Comparison of ENCODE assay signal across 13 cellular contexts in genomic region chr4:25209702-25210101, GRCh38. TPM values are rescaled to one million over a fixed set of nuclear protein-coding genes. Genes with fewer than 3 reads are reported as not detected.
DNase-seq lines count a peak whose midpoint lies in the region; ATAC-seq and TF ChIP-seq lines count a peak whose summit lies in the region.
"Had no signal": no experiment of that assay in that cellular context is flagged by ENCODE, and none has a peak within 500 bp of the region (broad histone marks: within the 10 kb centered on the region; RNA-seq: fewer than 3 reads in every experiment).

No MANE protein-coding gene starts in this region.

- 0 out of 2 replicates have a peak overlapping the region, but pooled peaks have one; percentile 7 for H3K27ac ChIP-seq in HUES64 (ENCODE audit: low read depth, low read length)
- H3K27ac ChIP-seq in left lung = no peak overlapping the region
- H3K27ac ChIP-seq: BLaER1 treated with 17β-estradiol and CSF1 and Interleukin-3, amounts not matched to agents 10 nM and 100 nM had no signal

- H3K9me3 Mint-ChIP-seq in mesothelial cell of epicardium = peaks cover 38% of the 10 kb centered on the region
- H3K9me3 Mint-ChIP-seq in activated T-helper 2 cell treated with anti-CD3 and anti-CD28 coated beads, Interferon-gamma antibody, Interleukin-2, Interleukin-4, amounts not matched to agents 10 μg/mL and 5 μg/mL and 100 μg/mL, durations not matched to agents 14 hours and 24 hours and 36 hours = peaks cover 15% of the 10 kb centered on the region

- H3K36me3 Mint-ChIP-seq in mesothelial cell of epicardium = peaks cover 6% of the 10 kb centered on the region
- no peaks in the 10 kb centered on the region for H3K36me3 Mint-ChIP-seq in activated T-helper 2 cell treated with anti-CD3 and anti-CD28 coated beads, Interferon-gamma antibody, Interleukin-2, Interleukin-4, amounts not matched to agents 10 μg/mL and 5 μg/mL and 100 μg/mL, durations not matched to agents 14 hours and 24 hours and 36 hours (ENCODE audit: low read depth)
- H3K36me3 Mint-ChIP-seq: CD4-positive, CD25-positive, alpha-beta regulatory T cell had no signal

- peaks cover 16% of the 10 kb centered on the region for H3K4me1 Mint-ChIP-seq in mesothelial cell of epicardium
- H3K4me1 Mint-ChIP-seq in activated T-helper 2 cell treated with anti-CD3 and anti-CD28 coated beads, Interferon-gamma antibody, Interleukin-2, Interleukin-4, amounts not matched to agents 10 μg/mL and 5 μg/mL and 100 μg/mL, durations not matched to agents 14 hours and 24 hours and 36 hours (ENCODE audit: low read depth) = no peaks in the 10 kb centered on the region

- no peak for TF ChIP-seq CTCF in mesothelial cell of epicardium (IDR thresholded peaks at IDR 0.05; ENCODE audit: unreplicated experiment)
- no peak for TF ChIP-seq CTCF in left lung (IDR thresholded peaks at IDR 0.05)

- intact Hi-C loops in left lung (cut with DNase I) = no loop called here
- intact Hi-C loops in activated T-helper 2 cell treated with anti-CD3 and anti-CD28 coated beads, Interferon-gamma antibody, Interleukin-2, Interleukin-4, amounts not matched to agents 10 μg/mL and 5 μg/mL and 100 μg/mL, durations not matched to agents 14 hours and 24 hours and 36 hours (cut with micrococcal nuclease) = no loop called here

- WGBS in HUES64 = 83% methylated on average over 1 of the region's 1 CpG

- H3K4me3 ChIP-seq in HUES64 (ENCODE audit: low read length) (no peak overlapping the region), left lung (no peak overlapping the region)
- H3K4me3 ChIP-seq: BLaER1 treated with 17β-estradiol and CSF1 and Interleukin-3, amounts not matched to agents 10 nM and 100 nM had no signal

- H3K36me3 ChIP-seq in HUES64 (ENCODE audit: insufficient read depth, low read length) (no peaks in the 10 kb centered on the region), left lung (no peaks in the 10 kb centered on the region)
- H3K36me3 ChIP-seq: BLaER1 treated with 17β-estradiol and CSF1 and Interleukin-3, amounts not matched to agents 10 nM and 100 nM had no signal

- H3K27me3 ChIP-seq in HUES64 (ENCODE audit: insufficient read depth, low read length) = no peaks in the 10 kb centered on the region
- no peaks in the 10 kb centered on the region for H3K27me3 ChIP-seq in left lung
- H3K27me3 ChIP-seq: BLaER1 treated with 17β-estradiol and CSF1 and Interleukin-3, amounts not matched to agents 10 nM and 100 nM had no signal

- DNase-seq in ELF-1 (ENCODE audit: low read depth, low spot score) = peak; percentile 67
- peak; percentile 57 for DNase-seq in iPS DF 19.7 (ENCODE audit: low read depth, low spot score)
- DNase-seq in mesothelial cell of epicardium (ENCODE audit: low spot score in 2 of 2, unreplicated experiment in 2 of 2) = no peak
- DNase-seq in left lung = no peak
- DNase-seq in SIG-M5 (lab: John Stamatoyannopoulos, UW) = no peak
- no peak for DNase-seq in activated T-helper 2 cell treated with anti-CD3 and anti-CD28 coated beads, Interferon-gamma antibody, Interleukin-2, Interleukin-4, amounts not matched to agents 10 μg/mL and 5 μg/mL and 100 μg/mL, durations not matched to agents 14 hours and 24 hours and 36 hours (ENCODE audit: low spot score)
- DNase-seq: 8988T; ACHN; CD4-positive, CD25-positive, alpha-beta regulatory T cell; DMS 273 treated with DMSO at 0.1 percent for 48 hours had no signal

- no peaks in the 10 kb centered on the region for H3K27me3 Mint-ChIP-seq in mesothelial cell of epicardium (ENCODE audit: low read depth)
- H3K27me3 Mint-ChIP-seq in activated T-helper 2 cell treated with anti-CD3 and anti-CD28 coated beads, Interferon-gamma antibody, Interleukin-2, Interleukin-4, amounts not matched to agents 10 μg/mL and 5 μg/mL and 100 μg/mL, durations not matched to agents 14 hours and 24 hours and 36 hours (ENCODE audit: low read depth) = no peaks in the 10 kb centered on the region
- H3K27me3 Mint-ChIP-seq: CD4-positive, CD25-positive, alpha-beta regulatory T cell had no signal

- H3K9me3 ChIP-seq in HUES64 (ENCODE audit: insufficient read depth, low read depth, low read length) (0 out of 2 replicates have a peak, but pooled peaks cover 2% of the 10 kb centered on the region), left lung (peaks cover 0 to 22% of the 10 kb centered on the region in 2 donors)

- peaks cover 9% of the 10 kb centered on the region for H3K4me1 ChIP-seq in HUES64 (ENCODE audit: insufficient read depth, low read length)
- H3K4me1 ChIP-seq in left lung = no peaks in the 10 kb centered on the region
- H3K4me1 ChIP-seq: BLaER1 treated with 17β-estradiol and CSF1 and Interleukin-3, amounts not matched to agents 10 nM and 100 nM had no signal

- peak overlapping the region; percentile 58 for H3K27ac Mint-ChIP-seq in mesothelial cell of epicardium
- no peak overlapping the region for H3K27ac Mint-ChIP-seq in activated T-helper 2 cell treated with anti-CD3 and anti-CD28 coated beads, Interferon-gamma antibody, Interleukin-2, Interleukin-4, amounts not matched to agents 10 μg/mL and 5 μg/mL and 100 μg/mL, durations not matched to agents 14 hours and 24 hours and 36 hours
- H3K27ac Mint-ChIP-seq: CD4-positive, CD25-positive, alpha-beta regulatory T cell had no signal

- ATAC-seq in left lung = no peak
- ATAC-seq: HCT116 had no signal

- no peak overlapping the region for H3K4me3 Mint-ChIP-seq in mesothelial cell of epicardium
- H3K4me3 Mint-ChIP-seq in activated T-helper 2 cell treated with anti-CD3 and anti-CD28 coated beads, Interferon-gamma antibody, Interleukin-2, Interleukin-4, amounts not matched to agents 10 μg/mL and 5 μg/mL and 100 μg/mL, durations not matched to agents 14 hours and 24 hours and 36 hours (ENCODE audit: low read depth) = no peak overlapping the region
- H3K4me3 Mint-ChIP-seq: CD4-positive, CD25-positive, alpha-beta regulatory T cell had no signal

- H3K9ac ChIP-seq in HUES64 (ENCODE audit: low read depth, low read length) = no peak overlapping the region
- H3K9ac ChIP-seq: BLaER1 treated with 17β-estradiol and CSF1 and Interleukin-3, amounts not matched to agents 10 nM and 100 nM had no signal

RNA-seq across cellular contexts. Expression of gene PI4K2B, which starts 24.1 kb away (rescaled TPM):
- 11.4 TPM for polyA plus RNA-seq in HUES64 (2013, experiment 1 of 2)
- polyA plus RNA-seq in HUES64 (2013, experiment 2 of 2) = 11.2 TPM
- total RNA-seq in mesothelial cell of epicardium (9.1 to 10.1 TPM (median 9.8 TPM) in 3 replicates), left lung (10 to 100 TPM; 22.0 to 23.5 TPM)
- total RNA-seq in activated T-helper 2 cell treated with anti-CD3 and anti-CD28 coated beads, Interferon-gamma antibody, Interleukin-2, Interleukin-4, amounts not matched to agents 10 μg/mL and 5 μg/mL and 100 μg/mL, durations not matched to agents 14 hours and 24 hours and 36 hours = 38.6 and 40.7 TPM in 2 replicates

RNA-seq across cellular contexts. Expression of gene SEPSECS, which starts 49.5 kb away (rescaled TPM):
- polyA plus RNA-seq in HUES64 (2013, experiment 1 of 2) = 2.8 TPM
- 4.4 TPM for polyA plus RNA-seq in HUES64 (2013, experiment 2 of 2)
- total RNA-seq in mesothelial cell of epicardium (8.9 to 10.3 TPM (median 9.2 TPM) in 3 replicates), left lung (1 to 10 TPM; 8.2 to 9.1 TPM)
- 13.4 TPM in 2 replicates for total RNA-seq in activated T-helper 2 cell treated with anti-CD3 and anti-CD28 coated beads, Interferon-gamma antibody, Interleukin-2, Interleukin-4, amounts not matched to agents 10 μg/mL and 5 μg/mL and 100 μg/mL, durations not matched to agents 14 hours and 24 hours and 36 hours

Comparison
In these comparisons a context has a peak if more than half of its experiments do, and no peak if none do; other contexts are left out.
1. DNase-seq: peak in ELF-1 (single experiment) and iPS DF 19.7 (single experiment); none in mesothelial cell of epicardium (0 of 2), left lung (0 of 2), SIG-M5 (single experiment) and activated T-helper 2 cell treated with anti-CD3 and anti-CD28 coated beads, Interferon-gamma antibody, Interleukin-2, Interleukin-4, amounts not matched to agents 10 μg/mL and 5 μg/mL and 100 μg/mL, durations not matched to agents 14 hours and 24 hours and 36 hours (single experiment).